ENCODE assay signal across 8 cellular contexts in the genomic region with DNA sequence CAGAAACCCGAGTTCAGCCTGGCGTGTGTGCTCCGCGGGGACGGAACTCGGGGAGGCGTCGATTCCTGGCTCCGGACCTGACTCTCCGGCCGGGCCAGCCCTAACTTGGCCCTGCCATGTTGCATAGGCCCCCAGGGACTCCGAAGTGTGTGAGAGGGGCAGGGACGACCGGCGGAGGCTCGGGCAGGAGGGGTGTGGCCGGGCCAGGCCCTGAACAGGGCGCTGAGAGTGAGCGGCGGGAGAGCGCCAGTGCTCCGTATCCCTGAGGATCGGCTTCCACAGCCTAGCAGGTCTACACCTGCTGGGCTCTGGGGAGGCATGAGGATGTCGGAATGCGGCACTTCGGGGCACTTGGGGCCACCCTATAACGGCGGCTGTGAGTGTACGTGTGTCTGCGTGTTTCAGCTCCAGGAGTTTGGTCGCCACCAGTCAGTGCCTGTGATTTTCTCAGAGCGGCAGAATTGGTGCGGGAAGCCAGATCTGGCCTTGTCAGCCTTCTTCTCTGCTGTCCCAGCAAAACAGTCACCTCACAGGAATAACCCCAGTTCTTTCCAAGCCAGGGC. TPM values are rescaled to one million over a fixed set of nuclear protein-coding genes. Genes with fewer than 3 reads are reported as not detected.
A peak's percentile ranks its signal among the peaks of the same experiment; 100 is the strongest.
DNase-seq lines count a peak whose midpoint lies in the region; ATAC-seq and TF ChIP-seq lines count a peak whose summit lies in the region.

No MANE protein-coding gene starts in this region.

- H3K9me3 ChIP-seq in HEK293 (ENCODE audit: control insufficient read depth, insufficient read depth, low read depth, low read length) (no peaks in the 10 kb centered on the region), adrenal gland (replicated peaks in 1 of 3) (no peaks in the 10 kb centered on the region), iPS-18c (ENCODE audit: control insufficient read depth, insufficient read depth, low read length) (no peaks in the 10 kb centered on the region), stomach (no peaks in the 10 kb centered on the region)

- intact Hi-C loops in adrenal gland (cut with DNase I), result no loop called here
- intact Hi-C loops in stomach (cut with DNase I; ENCODE audit: low total_unique reads), result no loop called here

- 4 to 5% (median 5%) methylated on average over 22 to 33 of the region's 33 CpGs; no CpG with 5 or more reads in 1 of the 4 donors for whole genome bisulfite sequencing in adrenal gland, 4 donors
- 7 to 22% (median 9%) methylated on average over 14 to 33 of the region's 33 CpGs for WGBS in stomach, 5 donors

- H3K27me3 ChIP-seq in adrenal gland (no peaks in the 10 kb centered on the region), stomach (peaks cover 0 to 88% (median 62%) of the 10 kb centered on the region in 3 donors)

- H3K36me3 ChIP-seq in HEK293 (ENCODE audit: control insufficient read depth in 2 of 2, insufficient read depth in 1 of 2, low read length in 2 of 2) (no peaks in the 10 kb centered on the region), adrenal gland (replicated peaks in 1 of 2) (peaks cover 0 to 9% of the 10 kb centered on the region in 2 donors), stomach (no peaks in the 10 kb centered on the region)

- TF ChIP-seq EP300 in stomach (IDR thresholded peaks at IDR 0.05), result no peak

- H3K4me1 ChIP-seq in HEK293 (ENCODE audit: control insufficient read depth, insufficient read depth, low read length), result 0 out of 2 replicates have a peak, but pooled peaks cover 3% of the 10 kb centered on the region
- peaks cover 43 to 44% of the 10 kb centered on the region in 2 donors for H3K4me1 ChIP-seq in adrenal gland (replicated peaks in 1 of 2)
- peaks cover 20 to 34% (median 26%) of the 10 kb centered on the region in 4 donors for H3K4me1 ChIP-seq in stomach

- no peak for ATAC-seq in GM21825 (IDR thresholded peaks at IDR 0.05; ENCODE audit: unreplicated experiment)
- no peak for ATAC-seq in GM19397 (IDR thresholded peaks at IDR 0.05; ENCODE audit: unreplicated experiment)

- H3K27ac ChIP-seq in HEK293 (ENCODE audit: extremely low read depth, low read depth, low read length), result no peak overlapping the region
- peak overlapping the region; percentile 56 to 98 (median 90) for H3K27ac ChIP-seq in adrenal gland
- H3K27ac ChIP-seq in stomach, result peak overlapping the region in 4 of 5 donors; percentile 25 to 69 (median 48)

- DNase-seq in adrenal gland (peak in 5 of 7 donors; percentile 40 to 73 (median 54)), stomach (no peak), GM10248 (ENCODE audit: extremely low spot score) (no peak)
- DNase-seq in activated T-cell treated with anti-CD3 and anti-CD28 coated beads, Interleukin-2, amount 50 U/mL, for 1 hour, result no peak

- TF ChIP-seq CTCF in HEK293 (tag by site-specific recombination; IDR thresholded peaks at IDR 0.05) (no peak), adrenal gland (IDR thresholded peaks at IDR 0.05) (no peak), stomach (IDR thresholded peaks at IDR 0.05) (no peak), GM10248 (IDR thresholded peaks at IDR 0.05; ENCODE audit: control extremely low read depth, extremely low read depth, low read depth, missing control alignments) (no peak)

- H3K4me3 ChIP-seq in HEK293 (ENCODE audit: low read depth, low read length), result peak overlapping the region; percentile 14
- H3K4me3 ChIP-seq in adrenal gland, result peak overlapping the region; percentile 14 to 82 (median 37)
- H3K4me3 ChIP-seq in iPS-18c (ENCODE audit: insufficient read depth, low read depth, low read length), result peak overlapping the region; percentile 49
- peak overlapping the region; percentile 42 to 48 (median 46) for H3K4me3 ChIP-seq in stomach

- CTCF ChIA-PET in HEK293 (lab: Yijun Ruan, JAX) (interaction anchor here (1.0 kb wide), 1 partner anchor 52 kb away, joined by 3 read pairs; no protein-coding TSS in a partner anchor), GM10248 (lab: Yijun Ruan, JAX) (no interaction called here)

- TF ChIP-seq POLR2A in adrenal gland (IDR thresholded peaks at IDR 0.05) (peak in 1 of 2 donors; percentile 34), stomach (IDR thresholded peaks at IDR 0.05) (no peak)

- POLR2A ChIA-PET in HEK293 (lab: Yijun Ruan, JAX) (no interaction called here), GM10248 (lab: Yijun Ruan, JAX) (no interaction called here)

TF ChIP-seq in HEK293, 187 proteins besides CTCF, POLR2A, EP300 and RAD21:
- TF ChIP-seq ZNF843 (tag by site-specific recombination; IDR thresholded peaks at IDR 0.05) (no peak), ZNF600 (tag by site-specific recombination; IDR thresholded peaks at IDR 0.05) (peak; percentile 32; the same call in 1 of the 2 replicates), ZNF571 (tag by site-specific recombination; IDR thresholded peaks at IDR 0.05) (no peak), SP3 (tag by site-specific recombination; IDR thresholded peaks at IDR 0.05) (peak; percentile 17; the same call in 1 of the 2 replicates), KLF1 (tag by site-specific recombination; IDR thresholded peaks at IDR 0.05) (peak; percentile 46), KLF9 (tag by site-specific recombination; IDR thresholded peaks at IDR 0.05; ENCODE audit: low read depth) (peak; percentile 54; the same call in 1 of the 2 replicates), ZBTB20 (tag by site-specific recombination; IDR thresholded peaks at IDR 0.05) (peak; percentile 61; the same call in 1 of the 2 replicates), ZNF341 (tag by site-specific recombination; IDR thresholded peaks at IDR 0.05; ENCODE audit: low read depth) (no peak), ZBTB17 (tag by site-specific recombination; IDR thresholded peaks at IDR 0.05) (peak; percentile 84), ZNF335 (tag by site-specific recombination; conservative IDR thresholded peaks at IDR 0.05) (peak; percentile 66), SP2 (tag by site-specific recombination; IDR thresholded peaks at IDR 0.05) (peak; percentile 25; the same call in 1 of the 2 replicates)
- TF ChIP-seq, protein P1, sequence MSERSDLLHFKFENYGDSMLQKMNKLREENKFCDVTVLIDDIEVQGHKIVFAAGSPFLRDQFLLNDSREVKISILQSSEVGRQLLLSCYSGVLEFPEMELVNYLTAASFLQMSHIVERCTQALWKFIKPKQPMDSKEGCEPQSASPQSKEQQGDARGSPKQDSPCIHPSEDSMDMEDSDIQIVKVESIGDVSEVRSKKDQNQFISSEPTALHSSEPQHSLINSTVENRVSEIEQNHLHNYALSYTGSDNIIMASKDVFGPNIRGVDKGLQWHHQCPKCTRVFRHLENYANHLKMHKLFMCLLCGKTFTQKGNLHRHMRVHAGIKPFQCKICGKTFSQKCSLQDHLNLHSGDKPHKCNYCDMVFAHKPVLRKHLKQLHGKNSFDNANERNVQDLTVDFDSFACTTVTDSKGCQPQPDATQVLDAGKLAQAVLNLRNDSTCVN (tag by site-specific recombination; optimal IDR thresholded peaks at IDR 0.05), result peak; percentile 30

RNA-seq across cellular contexts. Expression of a gene that starts 0.8 kb away (rescaled TPM):
- total RNA-seq in adrenal gland, result 100 to 1,000 TPM; 366 to 595 (median 455) TPM
- 100 to 1,000 TPM; 133 to 325 (median 160) TPM for polyA plus RNA-seq in adrenal gland
- 10 to 100 TPM in 1 of 5 donors, 1 to 10 TPM in 3, under 1 TPM in 1; 0.87 to 22.8 (median 2.0) TPM for total RNA-seq in stomach
- 1 to 10 TPM in 2 of 3 donors, under 1 TPM in 1; 0.62 to 2.8 (median 1.8) TPM for polyA plus RNA-seq in stomach

RNA-seq across cellular contexts. Expression of a gene that starts 52.2 kb away (rescaled TPM):
- total RNA-seq in adrenal gland (1 to 10 TPM in 6 of 8 donors, not detected in 2; 2.2 to 6.9 (median 3.5) TPM), stomach (1 to 10 TPM in 1 of 5 donors, not detected in 4; 1.8 TPM)
- polyA plus RNA-seq in adrenal gland (10 to 100 TPM in 1 of 3 donors, 1 to 10 TPM in 2; 3.3 to 10.1 (median 5.3) TPM), stomach (1 to 10 TPM in 1 of 3 donors, not detected in 2; 1.8 TPM)

Comparison
In these comparisons a context has a peak if more than half of its experiments do, and no peak if none do; other contexts are left out.
1. DNase-seq: peak in adrenal gland (5 of 7); none in stomach (single experiment), activated T-cell treated with anti-CD3 and anti-CD28 coated beads, Interleukin-2, amount 50 U/mL, for 1 hour (single experiment) and GM10248 (single experiment).
2. RNA of a gene that starts 0.8 kb away (total RNA-seq): 366 to 595 TPM in adrenal gland; 0.87 to 22.8 TPM in stomach; every median in the first group is over 10 times any median in the second.
3. Peak in every context shown above with its lines, with median percentiles within 50 percentile points of each other: H3K4me3 ChIP-seq.